Comparison of ENCODE assay signal across 16 cellular contexts in genomic region chr20:41900292-41900691, GRCh38.
DNase-seq lines count a peak whose midpoint lies in the region; ATAC-seq and TF ChIP-seq lines count a peak whose summit lies in the region.
"Had no signal": no experiment of that assay in that cellular context is flagged by ENCODE, and none has a peak within 500 bp of the region (broad histone marks: within the 10 kb centered on the region; RNA-seq: fewer than 3 reads in every experiment).

No MANE protein-coding gene starts in this region.

- peak; percentile 68 for DNase-seq in NCI-H1105 (lab: John Stamatoyannopoulos, UW)
- DNase-seq in NCI-H1417 treated with DMSO at 0.1 percent for 48 hours (lab: John Stamatoyannopoulos, UW) = peak; percentile 62
- DNase-seq in NCI-H748 treated with DMSO at 0.1 percent for 48 hours (lab: John Stamatoyannopoulos, UW) = peak; percentile 79
- DNase-seq in NCI-H82 (lab: John Stamatoyannopoulos, UW) = no peak
- no peak for DNase-seq in body of pancreas
- DNase-seq: BE2C; CD4-positive, alpha-beta memory T cell; DMS153; DMS79 treated with DMSO at 0.1 percent for 48 hours; EL; GOT3; H9 had no signal

- TF ChIP-seq CTCF in body of pancreas (IDR thresholded peaks at IDR 0.05) = no peak

- H3K4me3 ChIP-seq in body of pancreas = no peak overlapping the region
- H3K4me3 ChIP-seq: A549 had no signal

- H3K27ac ChIP-seq in body of pancreas = no peak overlapping the region
- H3K27ac ChIP-seq: A549, C4-2B, HL-60 had no signal

- ATAC-seq in body of pancreas = no peak
- ATAC-seq in HG03520 (IDR thresholded peaks at IDR 0.05; ENCODE audit: unreplicated experiment) = no peak
- ATAC-seq: A549 had no signal

- H3K27me3 ChIP-seq in body of pancreas = no peaks in the 10 kb centered on the region
- H3K27me3 ChIP-seq: BE2C had no signal

- TF ChIP-seq POLR2A in body of pancreas (IDR thresholded peaks at IDR 0.05) = no peak

- no peaks in the 10 kb centered on the region for H3K36me3 ChIP-seq in body of pancreas (replicated peaks in 1 of 2; ENCODE audit: insufficient read depth in 1 of 2, low read depth in 2 of 2)
- H3K36me3 ChIP-seq: BE2C had no signal

- no peaks in the 10 kb centered on the region for H3K4me1 ChIP-seq in body of pancreas
- H3K4me1 ChIP-seq: A549 had no signal

- 59 to 62% methylated on average over 3 of the region's 3 CpGs for WGBS in body of pancreas, 2 donors

- intact Hi-C loops in body of pancreas (cut with DNase I) = no loop called here

- H3K9me3 ChIP-seq in body of pancreas = no peaks in the 10 kb centered on the region
- H3K9me3 ChIP-seq: A549, BE2C had no signal

Comparison
In these comparisons a context has a peak if more than half of its experiments do, and no peak if none do; other contexts are left out.
1. DNase-seq: peak in NCI-H1105 (single experiment), NCI-H1417 treated with DMSO at 0.1 percent for 48 hours (single experiment) and NCI-H748 treated with DMSO at 0.1 percent for 48 hours (single experiment); none in NCI-H82 (single experiment) and body of pancreas (0 of 4).